ENCODE assay signal across 13 cellular contexts in the genomic region with DNA sequence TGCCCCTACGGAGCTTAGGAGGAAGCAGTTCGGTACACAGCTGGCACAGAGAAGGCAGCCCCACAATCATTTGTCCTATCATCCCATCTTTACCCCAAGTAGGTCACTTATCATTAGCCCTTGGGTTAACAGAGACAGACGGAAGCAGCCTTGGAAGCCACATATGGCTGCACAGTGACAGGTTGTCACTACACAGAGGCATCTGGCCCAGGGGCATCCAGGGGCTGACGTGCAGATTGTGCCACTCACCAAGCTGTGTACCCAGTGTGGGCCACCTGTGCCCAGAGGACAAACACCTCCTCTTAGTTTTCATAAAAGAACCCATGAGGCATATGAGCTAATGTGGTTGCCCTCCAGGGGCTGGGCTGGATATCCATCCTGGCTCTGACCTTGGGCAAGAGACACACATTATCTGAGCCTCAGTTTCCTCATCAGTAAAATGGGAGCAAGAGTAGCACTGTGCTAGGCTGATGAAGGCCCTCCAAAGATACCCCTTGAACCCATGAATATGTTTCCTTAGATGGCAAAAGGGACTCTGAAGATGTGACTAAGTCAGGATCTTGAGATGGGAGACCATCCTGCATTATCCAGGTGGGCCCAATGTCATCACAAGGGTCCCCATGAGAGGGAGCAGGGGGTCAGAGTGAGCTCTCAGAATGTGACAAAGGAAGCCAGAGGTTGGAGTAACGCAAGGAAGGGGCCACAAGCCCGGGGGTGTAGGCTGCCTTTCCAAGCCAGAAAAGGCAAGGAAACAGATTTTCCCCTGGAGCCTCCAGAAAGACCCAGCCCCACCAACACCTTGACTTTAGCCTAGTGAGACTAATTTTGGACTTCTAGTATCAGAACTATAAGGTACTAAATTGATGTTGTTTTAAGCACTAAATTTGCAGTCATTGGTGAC.
A peak's percentile ranks its signal among the peaks of the same experiment; 100 is the strongest.
DNase-seq lines count a peak whose midpoint lies in the region; ATAC-seq and TF ChIP-seq lines count a peak whose summit lies in the region.
"Had no signal": no experiment of that assay in that cellular context is flagged by ENCODE, and none has a peak within 500 bp of the region (broad histone marks: within the 10 kb centered on the region; RNA-seq: fewer than 3 reads in every experiment).

No MANE protein-coding gene starts in this region.

- POLR2A ChIA-PET in MCF 10A (lab: Yijun Ruan, JAX), result interaction anchor here (1.0 to 2.4 kb wide), 6 partner anchors 102 to 171 kb away, joined by 3 to 12 read pairs (median 3); partner anchors contain the start of gene BDKRB1

- H3K4me1 ChIP-seq in mucosa of rectum (ENCODE audit: control insufficient read depth in 2 of 2, insufficient read depth in 2 of 2, low read length in 2 of 2) (peaks cover 9 to 22% of the 10 kb centered on the region in 2 donors), urinary bladder (ENCODE audit: insufficient read depth) (no peaks in the 10 kb centered on the region)

- 94% methylated on average over 6 of the region's 6 CpGs for WGBS in urinary bladder

- H3K36me3 Mint-ChIP-seq in MCF 10A (ENCODE audit: insufficient read depth, unreplicated experiment), result no peaks in the 10 kb centered on the region

- H3K9me3 ChIP-seq in mucosa of rectum (ENCODE audit: control insufficient read depth in 2 of 2, low read length in 2 of 2), result no peaks in the 10 kb centered on the region

- H3K27ac ChIP-seq in mucosa of rectum (ENCODE audit: low read depth in 2 of 2, low read length in 2 of 2) (peak overlapping the region; percentile 67 to 87), urinary bladder (ENCODE audit: low read depth) (peak overlapping the region; percentile 83)

- H3K9me3 Mint-ChIP-seq in MCF 10A (ENCODE audit: unreplicated experiment), result no peaks in the 10 kb centered on the region
- H3K9me3 Mint-ChIP-seq: activated CD4-positive, alpha-beta memory T cell treated with anti-CD3 and anti-CD28 coated beads, Interleukin-2, amount 10 ng/mL, durations not matched to agents 7 days and 5 days; activated T-helper 17 cell treated with anti-CD3 and anti-CD28 coated beads, Interleukin-2, amount 50 U/mL, for 72 hours had no signal

- H3K27ac Mint-ChIP-seq in MCF 10A (ENCODE audit: low read depth, unreplicated experiment), result peak overlapping the region; percentile 63
- H3K27ac Mint-ChIP-seq: activated CD4-positive, alpha-beta memory T cell treated with anti-CD3 and anti-CD28 coated beads, Interleukin-2, amount 10 ng/mL, durations not matched to agents 7 days and 5 days; activated T-helper 17 cell treated with anti-CD3 and anti-CD28 coated beads, Interleukin-2, amount 50 U/mL, for 72 hours had no signal

- H3K27me3 Mint-ChIP-seq in MCF 10A (ENCODE audit: insufficient read depth, unreplicated experiment), result no peaks in the 10 kb centered on the region
- H3K27me3 Mint-ChIP-seq: activated CD4-positive, alpha-beta memory T cell treated with anti-CD3 and anti-CD28 coated beads, Interleukin-2, amount 10 ng/mL, durations not matched to agents 7 days and 5 days had no signal

- no peaks in the 10 kb centered on the region for H3K36me3 ChIP-seq in mucosa of rectum (ENCODE audit: control insufficient read depth in 2 of 2, insufficient read depth in 2 of 2, low read length in 2 of 2)
- no peaks in the 10 kb centered on the region for H3K36me3 ChIP-seq in urinary bladder (ENCODE audit: insufficient read depth)

- intact Hi-C loops in MCF 10A (cut with micrococcal nuclease), result loop anchor here (1.0 to 10.0 kb wide), 3 partner anchors 61 to 165 kb away; partner anchors contain the start of gene BDKRB2

- BruUV-seq in MCF 10A (replicated peaks; lab: Mats Ljungman, UMichigan), result no TSS peak

- ATAC-seq in HG02852 (IDR thresholded peaks at IDR 0.05; ENCODE audit: unreplicated experiment), result no peak
- ATAC-seq: activated T-helper 17 cell treated with anti-CD3 and anti-CD28 coated beads, Interleukin-2, amount 50 U/mL, for 72 hours had no signal

- H3K27me3 ChIP-seq in mucosa of rectum (ENCODE audit: control insufficient read depth in 2 of 2, insufficient read depth in 2 of 2, low read length in 2 of 2), result no peaks in the 10 kb centered on the region

- peaks cover 19% of the 10 kb centered on the region for H3K4me1 Mint-ChIP-seq in MCF 10A (ENCODE audit: insufficient read depth, unreplicated experiment)
- H3K4me1 Mint-ChIP-seq: activated CD4-positive, alpha-beta memory T cell treated with anti-CD3 and anti-CD28 coated beads, Interleukin-2, amount 10 ng/mL, durations not matched to agents 7 days and 5 days had no signal

- TF ChIP-seq CTCF in MCF 10A (IDR thresholded peaks at IDR 0.05; ENCODE audit: unreplicated experiment), result no peak

- CTCF ChIA-PET in MCF 10A (lab: Yijun Ruan, JAX), result interaction anchor here (0.6 to 16.0 kb wide), 13 partner anchors 16 to 481 kb away, joined by 3 to 298 read pairs (median 3); no protein-coding TSS in a partner anchor

- H3K9ac ChIP-seq in mucosa of rectum (ENCODE audit: low read depth in 1 of 2, low read length in 2 of 2), result no peak overlapping the region

- DNase-seq in NCI-H2171 (lab: John Stamatoyannopoulos, UW), result peak; percentile 82
- no peak for DNase-seq in MCF 10A (ENCODE audit: unreplicated experiment)
- no peak for DNase-seq in GF-D8 (lab: John Stamatoyannopoulos, UW)
- DNase-seq in GOT3 (lab: John Stamatoyannopoulos, UW), result no peak
- DNase-seq: activated CD4-positive, alpha-beta memory T cell treated with anti-CD3 and anti-CD28 coated beads, Interleukin-2, amount 10 ng/mL, durations not matched to agents 7 days and 5 days; DMS79; NCI-H1092 treated with DMSO at 0.1 percent for 48 hours; NCI-H345; SW 1271 had no signal

- H3K4me3 ChIP-seq in mucosa of rectum (ENCODE audit: low read length in 2 of 2), result no peak overlapping the region
- H3K4me3 ChIP-seq in urinary bladder (ENCODE audit: low read depth, low read length), result no peak overlapping the region

- H3K4me3 Mint-ChIP-seq in MCF 10A (ENCODE audit: unreplicated experiment), result no peak overlapping the region
- H3K4me3 Mint-ChIP-seq: activated CD4-positive, alpha-beta memory T cell treated with anti-CD3 and anti-CD28 coated beads, Interleukin-2, amount 10 ng/mL, durations not matched to agents 7 days and 5 days; activated T-helper 17 cell treated with anti-CD3 and anti-CD28 coated beads, Interleukin-2, amount 50 U/mL, for 72 hours had no signal
